26 cellular contexts compared by ENCODE assay signal in genomic region chr2:56123538-56123937, GRCh38.
"Had no signal": no experiment of that assay in that cellular context is flagged by ENCODE, and none has a peak within 500 bp of the region (broad histone marks: within the 10 kb centered on the region; RNA-seq: fewer than 3 reads in every experiment).

No MANE protein-coding gene starts in this region.

- H3K27me3 ChIP-seq: neural progenitor cell, ovary, right lobe of liver, sigmoid colon, spleen, stomach, thyroid gland, tibial nerve, upper lobe of left lung, vagina had no signal

- H3K27ac ChIP-seq: neural progenitor cell, ovary, parathyroid adenoma, psoas muscle, right lobe of liver, sigmoid colon, skin epidermis, spleen, stomach, thoracic aorta, thyroid gland, tibial nerve, upper lobe of left lung, vagina had no signal

- H3K4me1 ChIP-seq: parathyroid adenoma, psoas muscle, right lobe of liver, sigmoid colon, spleen, stomach, thyroid gland, tibial nerve, upper lobe of left lung had no signal

- H3K4me3 ChIP-seq: neural progenitor cell, ovary, psoas muscle, right lobe of liver, sigmoid colon, skin epidermis, smooth muscle cell, spleen, stomach, thoracic aorta, thyroid gland, tibial nerve, upper lobe of left lung, vagina had no signal

- H3K9me3 ChIP-seq: ovary, psoas muscle, right lobe of liver, sigmoid colon, spleen, stomach, thoracic aorta, thyroid gland, tibial nerve, upper lobe of left lung, vagina had no signal

- ATAC-seq: natural killer cell; psoas muscle; right cardiac atrium; right lobe of liver; stimulated activated effector memory CD8-positive, alpha-beta T cell treated with anti-CD3 and anti-CD28 coated beads, Interleukin-12 subunit alpha, Interleukin-12 subunit beta, amount 100 ng/mL, for 72 hours; stimulated activated naive B cell treated with anti-CD40 and anti-IgM and Interleukin-4, amounts not matched to agents 10 μg/mL and 1 μg/mL and 100 μg/mL, for 72 hours had no signal

- H3K36me3 ChIP-seq: neural progenitor cell, ovary, right lobe of liver, sigmoid colon, spleen, stomach, thoracic aorta, thyroid gland, tibial nerve, upper lobe of left lung, vagina had no signal

- DNase-seq: natural killer cell; occipital lobe; ovary; posterior cingulate gyrus; psoas muscle; right cardiac atrium; right lobe of liver; sigmoid colon; spleen; stimulated activated CD4-positive, alpha-beta T cell treated with anti-CD3 and anti-CD28 coated beads, Interleukin-15, amount 100 ng/mL, for 24 hours; stimulated activated CD4-positive, alpha-beta T cell treated with anti-CD3 and anti-CD28 coated beads, Interleukin-2, amount 100 ng/mL, for 24 hours; stimulated activated CD4-positive, alpha-beta T cell treated with anti-CD3 and anti-CD28 coated beads, Interleukin-2, amount 100 ng/mL, for 48 hours; stimulated activated CD4-positive, alpha-beta T cell treated with anti-CD3 and anti-CD28 coated beads, Interleukin-4, amount 100 ng/mL, for 24 hours; stimulated activated naive B cell treated with anti-CD40 and anti-IgM and Interleukin-4, amounts not matched to agents 10 μg/mL and 1 μg/mL and 100 μg/mL, for 72 hours; stimulated activated naive CD4-positive, alpha-beta T cell treated with Interleukin-2 at 50 U/mL for 16 hours; stomach; thyroid gland; upper lobe of left lung had no signal
